25 cellular contexts compared by ENCODE assay signal in genomic region chr4:148051403-148051802, GRCh38.
DNase-seq lines count a peak whose midpoint lies in the region; ATAC-seq and TF ChIP-seq lines count a peak whose summit lies in the region.
"Had no signal": no experiment of that assay in that cellular context is flagged by ENCODE, and none has a peak within 500 bp of the region (broad histone marks: within the 10 kb centered on the region; RNA-seq: fewer than 3 reads in every experiment).

No MANE protein-coding gene starts in this region.

- no peaks in the 10 kb centered on the region for H3K27me3 ChIP-seq in left ventricle myocardium inferior (ENCODE audit: low read depth)
- H3K27me3 ChIP-seq: neural progenitor cell had no signal

- TF ChIP-seq CTCF in left ventricle myocardium inferior (IDR thresholded peaks at IDR 0.05; ENCODE audit: borderline replicate concordance): no peak
- TF ChIP-seq CTCF in type B pancreatic cell (conservative IDR thresholded peaks at IDR 0.05): no peak

- no peak overlapping the region for H3K4me3 ChIP-seq in left ventricle myocardium inferior
- H3K4me3 ChIP-seq: GM12878, lung, mucosa of descending colon, neural progenitor cell had no signal

- peaks cover 53% of the 10 kb centered on the region for H3K4me1 Mint-ChIP-seq in central memory CD8-positive, alpha-beta T cell
- H3K4me1 Mint-ChIP-seq in type B pancreatic cell (ENCODE audit: unreplicated experiment): peaks cover 43% of the 10 kb centered on the region

- peaks cover 12% of the 10 kb centered on the region for H3K36me3 ChIP-seq in left ventricle myocardium inferior
- H3K36me3 ChIP-seq: neural progenitor cell had no signal

- H3K36me3 Mint-ChIP-seq in central memory CD8-positive, alpha-beta T cell (ENCODE audit: insufficient read depth): peaks cover 9% of the 10 kb centered on the region
- H3K36me3 Mint-ChIP-seq in type B pancreatic cell: peaks cover 11% of the 10 kb centered on the region

- H3K27ac ChIP-seq in left ventricle myocardium inferior (replicated peaks): peak overlapping the region; percentile 90
- H3K27ac ChIP-seq: 22Rv1, KMS-11, neural progenitor cell had no signal

- H3K4me3 Mint-ChIP-seq in central memory CD8-positive, alpha-beta T cell: no peak overlapping the region
- H3K4me3 Mint-ChIP-seq in type B pancreatic cell: peak overlapping the region; percentile 26
- H3K4me3 Mint-ChIP-seq: neural progenitor cell had no signal

- no peak for ATAC-seq in left ventricle myocardium superior
- no peak for ATAC-seq in central memory CD8-positive, alpha-beta T cell (replicated peaks; ENCODE audit: extremely low read depth, poor library complexity, severe bottlenecking)
- ATAC-seq: GM12878, mucosa of descending colon had no signal

- intact Hi-C loops in left ventricle myocardium inferior (cut with micrococcal nuclease): no loop called here
- intact Hi-C loops in left ventricle myocardium superior (cut with micrococcal nuclease): no loop called here

- H3K9me3 ChIP-seq in left ventricle myocardium inferior (replicated peaks): no peaks in the 10 kb centered on the region
- H3K9me3 ChIP-seq: mucosa of descending colon had no signal

- DNase-seq in DMS 273 (lab: John Stamatoyannopoulos, UW; ENCODE audit: unreplicated experiment) (peak; percentile 14), DMS 273 treated with DMSO at 0.1 percent for 48 hours (lab: John Stamatoyannopoulos, UW) (no peak), left ventricle myocardium inferior (no peak), left ventricle myocardium superior (no peak), type B pancreatic cell (ENCODE audit: extremely low spot score, unreplicated experiment) (no peak), NCI-H526 (lab: John Stamatoyannopoulos, UW) (no peak), MV-4-11 (lab: John Stamatoyannopoulos, UW) (no peak)
- no peak for DNase-seq in central memory CD8-positive, alpha-beta T cell (ENCODE audit: low spot score in 2 of 2)
- DNase-seq: activated CD4-positive, alpha-beta T cell treated with anti-CD3 and anti-CD28 coated beads for 48 hours; activated CD8-positive, alpha-beta memory T cell treated with anti-CD3 and anti-CD28 coated beads, Interleukin-2, amount 50 U/mL, for 4 hours; anterior cingulate cortex; cortex of kidney; DND-41; H7; kidney; mucosa of descending colon; NCI-H1436 treated with DMSO at 0.1 percent for 48 hours; NCI-H2107; NCI-H510A; stimulated activated CD8-positive, alpha-beta memory T cell treated with anti-CD3 and anti-CD28 coated beads, Interleukin-4, amount 100 ng/mL, for 48 hours had no signal

- H3K4me1 ChIP-seq in left ventricle myocardium inferior: peaks cover 87% of the 10 kb centered on the region

- no peaks in the 10 kb centered on the region for H3K27me3 Mint-ChIP-seq in central memory CD8-positive, alpha-beta T cell
- no peaks in the 10 kb centered on the region for H3K27me3 Mint-ChIP-seq in type B pancreatic cell

- H3K27ac Mint-ChIP-seq in central memory CD8-positive, alpha-beta T cell (ENCODE audit: low read depth): peak overlapping the region; percentile 91
- H3K27ac Mint-ChIP-seq in type B pancreatic cell: peak overlapping the region; percentile 69
- H3K27ac Mint-ChIP-seq: neural progenitor cell had no signal

- H3K9me3 Mint-ChIP-seq in central memory CD8-positive, alpha-beta T cell: no peaks in the 10 kb centered on the region
- H3K9me3 Mint-ChIP-seq in type B pancreatic cell: no peaks in the 10 kb centered on the region
- H3K9me3 Mint-ChIP-seq: neural progenitor cell had no signal
